1 cellular context compared by ENCODE assay signal in genomic region chr12:88272456-88272855, GRCh38.
TF ChIP-seq lines count a peak whose summit lies in the region.

No MANE protein-coding gene starts in this region.

TF ChIP-seq in GM23338, 12 proteins besides CTCF, POLR2A, EP300 and RAD21 (continued from another document):
- TF ChIP-seq, protein P1, sequence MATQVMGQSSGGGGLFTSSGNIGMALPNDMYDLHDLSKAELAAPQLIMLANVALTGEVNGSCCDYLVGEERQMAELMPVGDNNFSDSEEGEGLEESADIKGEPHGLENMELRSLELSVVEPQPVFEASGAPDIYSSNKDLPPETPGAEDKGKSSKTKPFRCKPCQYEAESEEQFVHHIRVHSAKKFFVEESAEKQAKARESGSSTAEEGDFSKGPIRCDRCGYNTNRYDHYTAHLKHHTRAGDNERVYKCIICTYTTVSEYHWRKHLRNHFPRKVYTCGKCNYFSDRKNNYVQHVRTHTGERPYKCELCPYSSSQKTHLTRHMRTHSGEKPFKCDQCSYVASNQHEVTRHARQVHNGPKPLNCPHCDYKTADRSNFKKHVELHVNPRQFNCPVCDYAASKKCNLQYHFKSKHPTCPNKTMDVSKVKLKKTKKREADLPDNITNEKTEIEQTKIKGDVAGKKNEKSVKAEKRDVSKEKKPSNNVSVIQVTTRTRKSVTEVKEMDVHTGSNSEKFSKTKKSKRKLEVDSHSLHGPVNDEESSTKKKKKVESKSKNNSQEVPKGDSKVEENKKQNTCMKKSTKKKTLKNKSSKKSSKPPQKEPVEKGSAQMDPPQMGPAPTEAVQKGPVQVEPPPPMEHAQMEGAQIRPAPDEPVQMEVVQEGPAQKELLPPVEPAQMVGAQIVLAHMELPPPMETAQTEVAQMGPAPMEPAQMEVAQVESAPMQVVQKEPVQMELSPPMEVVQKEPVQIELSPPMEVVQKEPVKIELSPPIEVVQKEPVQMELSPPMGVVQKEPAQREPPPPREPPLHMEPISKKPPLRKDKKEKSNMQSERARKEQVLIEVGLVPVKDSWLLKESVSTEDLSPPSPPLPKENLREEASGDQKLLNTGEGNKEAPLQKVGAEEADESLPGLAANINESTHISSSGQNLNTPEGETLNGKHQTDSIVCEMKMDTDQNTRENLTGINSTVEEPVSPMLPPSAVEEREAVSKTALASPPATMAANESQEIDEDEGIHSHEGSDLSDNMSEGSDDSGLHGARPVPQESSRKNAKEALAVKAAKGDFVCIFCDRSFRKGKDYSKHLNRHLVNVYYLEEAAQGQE (IDR thresholded peaks at IDR 0.05; ENCODE audit: unreplicated experiment) = no peak
- no peak for TF ChIP-seq ZNF331 (CRISPR knock-in tag; IDR thresholded peaks at IDR 0.05; ENCODE audit: low read depth)
- no peak for TF ChIP-seq ETS1 (IDR thresholded peaks at IDR 0.05)
- no peak for TF ChIP-seq JUNB (IDR thresholded peaks at IDR 0.05; ENCODE audit: unreplicated experiment)
- no peak for TF ChIP-seq EZH2phosphoT487 (IDR thresholded peaks at IDR 0.05; ENCODE audit: unreplicated experiment)
- TF ChIP-seq POLR2AphosphoS5 (IDR thresholded peaks at IDR 0.05; ENCODE audit: low read depth) = no peak
- TF ChIP-seq ZNF462 (CRISPR knock-in tag; IDR thresholded peaks at IDR 0.05) = no peak
